ENCODE assay signal across 25 cellular contexts in genomic region chr3:141334627-141335250, GRCh38.
"Had no signal": no experiment of that assay in that cellular context is flagged by ENCODE, and none has a peak within 500 bp of the region (broad histone marks: within the 10 kb centered on the region; RNA-seq: fewer than 3 reads in every experiment).

No MANE protein-coding gene starts in this region.

- H3K36me3 Mint-ChIP-seq: activated CD8-positive, alpha-beta memory T cell treated with anti-CD3 and anti-CD28 coated beads, Interleukin-2, amount 10 ng/mL, durations not matched to agents 7 days and 5 days; activated naive CD4-positive, alpha-beta T cell treated with anti-CD3 and anti-CD28 coated beads, Interleukin-2, amount 50 U/mL, for 24 hours; brain; natural killer cell treated with Interleukin-12 subunit alpha and Interleukin-12 subunit beta and Interleukin-15 and Interleukin-18, amount 100 ng/mL, for 72 hours had no signal

- FAIRE-seq: pancreas had no signal

- H3K27me3 Mint-ChIP-seq: activated CD4-positive, alpha-beta T cell treated with anti-CD3 and anti-CD28 coated beads, Interleukin-2, amount 10 ng/mL, durations not matched to agents 7 days and 5 days; activated CD8-positive, alpha-beta memory T cell treated with anti-CD3 and anti-CD28 coated beads, Interleukin-2, amount 10 ng/mL, durations not matched to agents 7 days and 5 days; activated CD8-positive, alpha-beta T cell treated with anti-CD3 and anti-CD28 coated beads for 36 hours; activated naive CD4-positive, alpha-beta T cell treated with anti-CD3 and anti-CD28 coated beads, Interleukin-2, amount 50 U/mL, for 24 hours; dendritic cell treated with granulocyte-macrophage colony-stimulating factor and Interleukin-4, amounts not matched to agents 40 ng/mL and 50 ng/mL, for 4 days had no signal

- DNase-seq: activated CD4-positive, alpha-beta T cell treated with anti-CD3 and anti-CD28 coated beads, Interleukin-2, amount 10 ng/mL, durations not matched to agents 7 days and 5 days; activated CD4-positive, CD25-positive, alpha-beta regulatory T cell treated with anti-CD3 and anti-CD28 coated beads, Interleukin-2, amount 50 U/mL, for 72 hours; activated CD8-positive, alpha-beta memory T cell treated with anti-CD3 and anti-CD28 coated beads, Interleukin-2, amount 10 ng/mL, durations not matched to agents 7 days and 5 days; activated CD8-positive, alpha-beta T cell treated with anti-CD3 and anti-CD28 coated beads for 36 hours; activated gamma-delta T cell; activated T-cell treated with anti-CD3 and anti-CD28 coated beads for 4 hours; anterior cingulate cortex; effector CD4-positive, alpha-beta T cell; kidney glomerular epithelial cell; left ventricle myocardium inferior; midbrain; pancreas; psoas muscle; stimulated activated CD4-positive, alpha-beta T cell treated with anti-CD3 and anti-CD28 coated beads, Interleukin-4, amount 100 ng/mL, for 24 hours; substantia nigra; tibial artery had no signal

- H3K4me1 ChIP-seq: psoas muscle had no signal

- H3K4me1 Mint-ChIP-seq: activated CD4-positive, alpha-beta T cell treated with anti-CD3 and anti-CD28 coated beads, Interleukin-2, amount 10 ng/mL, durations not matched to agents 7 days and 5 days; activated naive CD4-positive, alpha-beta T cell treated with anti-CD3 and anti-CD28 coated beads, Interleukin-2, amount 50 U/mL, for 24 hours had no signal

- ATAC-seq: activated CD8-positive, alpha-beta memory T cell treated with anti-CD3 and anti-CD28 coated beads, Interleukin-2, amount 10 ng/mL, durations not matched to agents 7 days and 5 days; activated CD8-positive, alpha-beta T cell treated with anti-CD3 and anti-CD28 coated beads for 36 hours; foreskin keratinocyte; natural killer cell treated with Interleukin-12 subunit alpha and Interleukin-12 subunit beta and Interleukin-15 and Interleukin-18, amount 100 ng/mL, for 72 hours; pancreas; psoas muscle had no signal

- H3K9me3 ChIP-seq: left ventricle myocardium inferior, neutrophil, pancreas, psoas muscle, right atrium auricular region, tibial artery had no signal

- H3K4me3 Mint-ChIP-seq: activated CD4-positive, alpha-beta T cell treated with anti-CD3 and anti-CD28 coated beads, Interleukin-2, amount 10 ng/mL, durations not matched to agents 7 days and 5 days; activated CD8-positive, alpha-beta memory T cell treated with anti-CD3 and anti-CD28 coated beads, Interleukin-2, amount 10 ng/mL, durations not matched to agents 7 days and 5 days; activated CD8-positive, alpha-beta T cell treated with anti-CD3 and anti-CD28 coated beads for 36 hours; activated naive CD4-positive, alpha-beta T cell treated with anti-CD3 and anti-CD28 coated beads, Interleukin-2, amount 50 U/mL, for 24 hours; dendritic cell treated with granulocyte-macrophage colony-stimulating factor and Interleukin-4, amounts not matched to agents 40 ng/mL and 50 ng/mL, for 4 days; natural killer cell treated with Interleukin-12 subunit alpha and Interleukin-12 subunit beta and Interleukin-15 and Interleukin-18, amount 100 ng/mL, for 72 hours; stimulated activated naive CD8-positive, alpha-beta T cell treated with anti-CD3 and anti-CD28 coated beads, Interleukin-15, Interleukin-2, amounts not matched to agents 100 ng/mL and 50 ng/mL, for 24 hours had no signal

- H3K27ac ChIP-seq: foreskin keratinocyte, left ventricle myocardium inferior, neutrophil, pancreas, psoas muscle, right atrium auricular region, tibial artery, VCaP had no signal

- H3K4me3 ChIP-seq: left ventricle myocardium inferior, pancreas, psoas muscle, right atrium auricular region, tibial artery had no signal

- H3K27ac Mint-ChIP-seq: activated CD4-positive, alpha-beta T cell treated with anti-CD3 and anti-CD28 coated beads, Interleukin-2, amount 10 ng/mL, durations not matched to agents 7 days and 5 days; activated CD8-positive, alpha-beta memory T cell treated with anti-CD3 and anti-CD28 coated beads, Interleukin-2, amount 10 ng/mL, durations not matched to agents 7 days and 5 days; activated CD8-positive, alpha-beta T cell treated with anti-CD3 and anti-CD28 coated beads for 36 hours; activated naive CD4-positive, alpha-beta T cell treated with anti-CD3 and anti-CD28 coated beads, Interleukin-2, amount 50 U/mL, for 24 hours; dendritic cell treated with granulocyte-macrophage colony-stimulating factor and Interleukin-4, amounts not matched to agents 40 ng/mL and 50 ng/mL, for 4 days; stimulated activated naive CD8-positive, alpha-beta T cell treated with anti-CD3 and anti-CD28 coated beads, Interleukin-15, Interleukin-2, amounts not matched to agents 100 ng/mL and 50 ng/mL, for 24 hours had no signal

- H3K9me3 Mint-ChIP-seq: activated CD4-positive, alpha-beta T cell treated with anti-CD3 and anti-CD28 coated beads, Interleukin-2, amount 10 ng/mL, durations not matched to agents 7 days and 5 days; activated CD8-positive, alpha-beta T cell treated with anti-CD3 and anti-CD28 coated beads for 36 hours; activated naive CD4-positive, alpha-beta T cell treated with anti-CD3 and anti-CD28 coated beads, Interleukin-2, amount 50 U/mL, for 24 hours; natural killer cell treated with Interleukin-12 subunit alpha and Interleukin-12 subunit beta and Interleukin-15 and Interleukin-18, amount 100 ng/mL, for 72 hours; stimulated activated naive CD8-positive, alpha-beta T cell treated with anti-CD3 and anti-CD28 coated beads, Interleukin-15, Interleukin-2, amounts not matched to agents 100 ng/mL and 50 ng/mL, for 24 hours had no signal
